In the genomic region with DNA sequence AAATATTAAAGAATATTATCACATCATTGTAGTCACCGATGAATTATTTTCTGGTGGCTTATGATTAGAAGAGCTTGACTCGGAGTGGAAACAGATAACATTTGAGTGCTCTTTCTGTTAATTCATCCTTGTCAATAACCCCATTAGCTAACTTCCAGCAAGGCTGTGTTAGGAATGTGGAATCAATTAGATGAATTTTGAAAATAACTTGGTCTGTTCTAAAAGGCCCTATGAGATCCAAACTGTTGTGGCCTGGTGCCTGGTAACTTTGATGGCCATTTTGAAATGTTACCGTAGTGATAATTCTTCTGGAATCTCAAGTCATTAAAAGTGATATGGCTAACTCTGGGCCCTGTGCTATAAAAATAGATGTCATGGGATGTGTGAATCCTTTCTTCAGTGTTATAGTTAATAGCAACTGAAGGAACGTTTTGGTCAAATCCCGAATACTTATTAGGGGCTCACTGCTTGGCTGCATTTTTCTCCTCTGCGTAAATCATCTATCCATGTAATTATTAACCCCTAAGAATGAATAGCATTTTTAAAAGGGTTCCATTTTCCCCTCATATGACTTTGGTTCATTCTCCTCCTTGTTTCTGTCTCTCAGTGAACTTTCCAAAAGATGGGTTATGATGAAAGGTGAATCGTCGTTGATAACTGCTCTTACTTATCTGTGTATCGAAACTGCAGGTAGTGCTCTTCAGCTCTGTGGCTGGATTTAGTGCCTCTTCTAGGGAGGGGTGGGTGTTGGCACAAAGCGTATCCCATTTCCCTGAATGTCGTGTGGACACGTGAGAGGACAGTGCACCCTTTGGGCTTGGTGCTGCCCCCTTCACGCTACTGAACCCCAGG, we compare ENCODE assay signal across 15 cellular contexts.
DNase-seq lines count a peak whose midpoint lies in the region; ATAC-seq and FAIRE-seq lines count a peak whose summit lies in the region.
"Had no signal": no experiment of that assay in that cellular context is flagged by ENCODE, and none has a peak within 500 bp of the region (broad histone marks: within the 10 kb centered on the region; RNA-seq: fewer than 3 reads in every experiment).

No MANE protein-coding gene starts in this region.

- peak; percentile 82 for FAIRE-seq in RCC 7860 (lab: Jason Lieb, UNC)

- peak overlapping the region in 2 of 3 donors; percentile 20 to 32 for H3K9ac ChIP-seq in skeletal muscle tissue (ENCODE audit: low read depth in 1 of 3, low read length in 3 of 3)

- peak; percentile 29 for DNase-seq in EH (ENCODE audit: low read depth)
- peak; percentile 70 for DNase-seq in RCC 7860 (ENCODE audit: low spot score)
- no peak for DNase-seq in right cardiac atrium
- no peak for DNase-seq in germinal center (ENCODE audit: low spot score)
- no peak for DNase-seq in effector CD4-positive, alpha-beta T cell
- no peak for DNase-seq in NCI-H345 treated with DMSO at 0.1 percent for 48 hours (lab: John Stamatoyannopoulos, UW; ENCODE audit: unreplicated experiment)
- DNase-seq: activated CD4-positive, alpha-beta memory T cell treated with anti-CD3 and anti-CD28 coated beads for 36 hours; activated naive CD4-positive, alpha-beta T cell treated with anti-CD3 and anti-CD28 coated beads, Interleukin-2, amount 10 ng/mL, durations not matched to agents 7 days and 5 days; Caco-2; HFFc6; NCI-H2029 treated with DMSO at 0.1 percent for 48 hours; NCI-H524; thyroid gland had no signal

- H3K4me3 ChIP-seq in right cardiac atrium (ENCODE audit: low read length), result no peak overlapping the region
- H3K4me3 ChIP-seq in skeletal muscle tissue (ENCODE audit: low read length in 3 of 3), result peak overlapping the region; percentile 2 to 19 (median 17)
- H3K4me3 ChIP-seq: prostate gland, thyroid gland had no signal

- H3K36me3 ChIP-seq in skeletal muscle tissue (ENCODE audit: control insufficient read depth in 3 of 3, insufficient read depth in 3 of 3, low read length in 3 of 3), result no peaks in the 10 kb centered on the region
- H3K36me3 ChIP-seq: prostate gland, thyroid gland had no signal

- H3K27ac ChIP-seq in right cardiac atrium (ENCODE audit: low read length) (peak overlapping the region; percentile 34), skeletal muscle tissue (ENCODE audit: low read depth, low read length) (peak overlapping the region; percentile 55)
- H3K27ac ChIP-seq: thyroid gland had no signal

- H3K9me3 ChIP-seq in right cardiac atrium (ENCODE audit: control insufficient read depth, low read length) (no peaks in the 10 kb centered on the region), skeletal muscle tissue (ENCODE audit: control insufficient read depth in 3 of 3, low read length in 3 of 3) (no peaks in the 10 kb centered on the region)
- H3K9me3 ChIP-seq: Caco-2, prostate gland, thyroid gland had no signal

- WGBS in right cardiac atrium, result 69% methylated on average over 13 of the region's 13 CpGs

- H3K4me1 ChIP-seq in right cardiac atrium (ENCODE audit: control insufficient read depth, insufficient read depth, low read length), result peaks cover 35% of the 10 kb centered on the region
- peaks cover 37 to 64% (median 53%) of the 10 kb centered on the region in 3 donors for H3K4me1 ChIP-seq in skeletal muscle tissue (ENCODE audit: control insufficient read depth in 3 of 3, insufficient read depth in 3 of 3, low read length in 3 of 3)

- no peak for ATAC-seq in right cardiac atrium

- H3K27me3 ChIP-seq in right cardiac atrium (ENCODE audit: control insufficient read depth, insufficient read depth), result no peaks in the 10 kb centered on the region
- no peaks in the 10 kb centered on the region for H3K27me3 ChIP-seq in skeletal muscle tissue (ENCODE audit: control insufficient read depth in 3 of 3, insufficient read depth in 3 of 3, low read length in 3 of 3)
- H3K27me3 ChIP-seq: thyroid gland had no signal

- intact Hi-C loops in right cardiac atrium (cut with DNase I), result no loop called here

Comparison
In these comparisons a context has a peak if more than half of its experiments do, and no peak if none do; other contexts are left out.
1. DNase-seq: peak in EH (single experiment) and RCC 7860 (single experiment); none in right cardiac atrium (0 of 3), germinal center (single experiment), effector CD4-positive, alpha-beta T cell (single experiment) and NCI-H345 treated with DMSO at 0.1 percent for 48 hours (single experiment).